In the genomic region with DNA sequence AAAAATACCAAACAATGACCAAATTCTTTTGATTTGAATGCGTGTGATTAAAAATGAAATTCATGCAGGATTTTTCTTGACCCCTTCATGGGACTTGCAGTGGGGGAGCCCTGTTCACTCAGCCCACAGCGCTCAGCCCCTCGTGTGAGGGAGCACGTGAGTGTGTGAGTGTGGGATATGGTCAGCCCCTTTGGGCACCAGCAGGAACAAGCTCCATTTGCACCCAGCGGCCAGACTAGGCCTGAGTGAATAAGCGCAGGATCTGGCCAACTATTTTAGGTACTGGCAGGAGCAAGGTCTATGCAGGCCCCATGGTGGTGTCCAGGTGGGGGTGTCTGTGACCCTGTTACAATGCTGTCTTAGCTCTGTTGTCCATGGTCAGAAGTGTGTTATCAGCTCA, we compare ENCODE assay signal across 2 cellular contexts.
TF ChIP-seq lines count a peak whose summit lies in the region.

No MANE protein-coding gene starts in this region.

TF ChIP-seq in HepG2, 621 proteins besides CTCF, POLR2A, EP300 and RAD21 (continued from another document and continues in another):
- TF ChIP-seq, protein P1, sequence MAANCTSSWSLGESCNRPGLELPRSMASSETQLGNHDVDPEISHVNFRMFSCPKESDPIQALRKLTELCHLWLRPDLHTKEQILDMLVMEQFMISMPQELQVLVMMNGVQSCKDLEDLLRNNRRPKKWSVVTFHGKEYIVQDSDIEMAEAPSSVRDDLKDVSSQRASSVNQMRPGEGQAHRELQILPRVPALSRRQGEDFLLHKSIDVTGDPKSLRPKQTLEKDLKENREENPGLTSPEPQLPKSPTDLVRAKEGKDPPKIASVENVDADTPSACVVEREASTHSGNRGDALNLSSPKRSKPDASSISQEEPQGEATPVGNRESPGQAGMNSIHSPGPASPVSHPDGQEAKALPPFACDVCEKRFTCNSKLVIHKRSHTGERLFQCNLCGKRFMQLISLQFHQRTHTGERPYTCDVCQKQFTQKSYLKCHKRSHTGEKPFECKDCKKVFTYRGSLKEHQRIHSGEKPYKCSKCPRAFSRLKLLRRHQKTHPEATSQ (CRISPR knock-in tag; IDR thresholded peaks at IDR 0.05; ENCODE audit: borderline replicate concordance): no peak
- TF ChIP-seq HNRNPH1 (optimal IDR thresholded peaks at IDR 0.05; ENCODE audit: low read depth, low read length) (no peak), U2AF1 (optimal IDR thresholded peaks at IDR 0.05; ENCODE audit: low read depth, low read length) (no peak), ZSCAN22 (CRISPR knock-in tag; IDR thresholded peaks at IDR 0.05) (no peak), ZNF264 (CRISPR knock-in tag; IDR thresholded peaks at IDR 0.05) (no peak), HDAC6 (IDR thresholded peaks at IDR 0.05; ENCODE audit: low read depth, low read length) (no peak), ADNP (CRISPR knock-in tag; IDR thresholded peaks at IDR 0.05) (no peak), ZNF292 (CRISPR knock-in tag; IDR thresholded peaks at IDR 0.05; ENCODE audit: borderline replicate concordance, low read depth) (no peak), ZNF737 (CRISPR knock-in tag; IDR thresholded peaks at IDR 0.05; ENCODE audit: borderline replicate concordance) (no peak)
- TF ChIP-seq, protein P2, sequence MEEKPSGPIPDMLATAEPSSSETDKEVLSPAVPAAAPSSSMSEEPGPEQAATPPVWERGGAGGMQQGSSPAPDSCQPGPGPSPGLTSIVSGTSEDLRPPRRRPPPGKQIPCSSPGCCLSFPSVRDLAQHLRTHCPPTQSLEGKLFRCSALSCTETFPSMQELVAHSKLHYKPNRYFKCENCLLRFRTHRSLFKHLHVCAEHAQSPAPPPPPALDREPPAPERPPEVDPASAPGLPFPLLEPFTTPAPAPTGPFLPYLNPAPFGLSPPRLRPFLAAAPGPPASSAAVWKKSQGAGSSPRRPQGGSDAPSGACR (CRISPR knock-in tag; IDR thresholded peaks at IDR 0.05): no peak
- TF ChIP-seq, protein P3, sequence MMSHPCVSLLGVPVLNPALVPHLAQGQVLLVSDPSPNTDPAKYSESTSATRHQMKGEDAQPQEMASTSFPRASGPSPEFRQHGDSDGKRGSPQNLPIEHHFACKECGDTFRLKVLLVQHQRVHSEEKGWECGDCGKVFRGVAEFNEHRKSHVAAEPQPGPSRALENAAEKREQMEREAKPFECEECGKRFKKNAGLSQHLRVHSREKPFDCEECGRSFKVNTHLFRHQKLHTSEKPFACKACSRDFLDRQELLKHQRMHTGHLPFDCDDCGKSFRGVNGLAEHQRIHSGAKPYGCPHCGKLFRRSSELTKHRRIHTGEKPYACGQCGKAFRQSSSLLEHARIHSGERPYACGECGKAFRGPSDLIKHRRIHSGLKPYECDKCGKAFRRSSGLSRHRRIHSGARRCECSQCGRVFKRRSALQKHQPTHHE (CRISPR knock-in tag; IDR thresholded peaks at IDR 0.05; ENCODE audit: borderline replicate concordance): no peak
- TF ChIP-seq, protein P4, sequence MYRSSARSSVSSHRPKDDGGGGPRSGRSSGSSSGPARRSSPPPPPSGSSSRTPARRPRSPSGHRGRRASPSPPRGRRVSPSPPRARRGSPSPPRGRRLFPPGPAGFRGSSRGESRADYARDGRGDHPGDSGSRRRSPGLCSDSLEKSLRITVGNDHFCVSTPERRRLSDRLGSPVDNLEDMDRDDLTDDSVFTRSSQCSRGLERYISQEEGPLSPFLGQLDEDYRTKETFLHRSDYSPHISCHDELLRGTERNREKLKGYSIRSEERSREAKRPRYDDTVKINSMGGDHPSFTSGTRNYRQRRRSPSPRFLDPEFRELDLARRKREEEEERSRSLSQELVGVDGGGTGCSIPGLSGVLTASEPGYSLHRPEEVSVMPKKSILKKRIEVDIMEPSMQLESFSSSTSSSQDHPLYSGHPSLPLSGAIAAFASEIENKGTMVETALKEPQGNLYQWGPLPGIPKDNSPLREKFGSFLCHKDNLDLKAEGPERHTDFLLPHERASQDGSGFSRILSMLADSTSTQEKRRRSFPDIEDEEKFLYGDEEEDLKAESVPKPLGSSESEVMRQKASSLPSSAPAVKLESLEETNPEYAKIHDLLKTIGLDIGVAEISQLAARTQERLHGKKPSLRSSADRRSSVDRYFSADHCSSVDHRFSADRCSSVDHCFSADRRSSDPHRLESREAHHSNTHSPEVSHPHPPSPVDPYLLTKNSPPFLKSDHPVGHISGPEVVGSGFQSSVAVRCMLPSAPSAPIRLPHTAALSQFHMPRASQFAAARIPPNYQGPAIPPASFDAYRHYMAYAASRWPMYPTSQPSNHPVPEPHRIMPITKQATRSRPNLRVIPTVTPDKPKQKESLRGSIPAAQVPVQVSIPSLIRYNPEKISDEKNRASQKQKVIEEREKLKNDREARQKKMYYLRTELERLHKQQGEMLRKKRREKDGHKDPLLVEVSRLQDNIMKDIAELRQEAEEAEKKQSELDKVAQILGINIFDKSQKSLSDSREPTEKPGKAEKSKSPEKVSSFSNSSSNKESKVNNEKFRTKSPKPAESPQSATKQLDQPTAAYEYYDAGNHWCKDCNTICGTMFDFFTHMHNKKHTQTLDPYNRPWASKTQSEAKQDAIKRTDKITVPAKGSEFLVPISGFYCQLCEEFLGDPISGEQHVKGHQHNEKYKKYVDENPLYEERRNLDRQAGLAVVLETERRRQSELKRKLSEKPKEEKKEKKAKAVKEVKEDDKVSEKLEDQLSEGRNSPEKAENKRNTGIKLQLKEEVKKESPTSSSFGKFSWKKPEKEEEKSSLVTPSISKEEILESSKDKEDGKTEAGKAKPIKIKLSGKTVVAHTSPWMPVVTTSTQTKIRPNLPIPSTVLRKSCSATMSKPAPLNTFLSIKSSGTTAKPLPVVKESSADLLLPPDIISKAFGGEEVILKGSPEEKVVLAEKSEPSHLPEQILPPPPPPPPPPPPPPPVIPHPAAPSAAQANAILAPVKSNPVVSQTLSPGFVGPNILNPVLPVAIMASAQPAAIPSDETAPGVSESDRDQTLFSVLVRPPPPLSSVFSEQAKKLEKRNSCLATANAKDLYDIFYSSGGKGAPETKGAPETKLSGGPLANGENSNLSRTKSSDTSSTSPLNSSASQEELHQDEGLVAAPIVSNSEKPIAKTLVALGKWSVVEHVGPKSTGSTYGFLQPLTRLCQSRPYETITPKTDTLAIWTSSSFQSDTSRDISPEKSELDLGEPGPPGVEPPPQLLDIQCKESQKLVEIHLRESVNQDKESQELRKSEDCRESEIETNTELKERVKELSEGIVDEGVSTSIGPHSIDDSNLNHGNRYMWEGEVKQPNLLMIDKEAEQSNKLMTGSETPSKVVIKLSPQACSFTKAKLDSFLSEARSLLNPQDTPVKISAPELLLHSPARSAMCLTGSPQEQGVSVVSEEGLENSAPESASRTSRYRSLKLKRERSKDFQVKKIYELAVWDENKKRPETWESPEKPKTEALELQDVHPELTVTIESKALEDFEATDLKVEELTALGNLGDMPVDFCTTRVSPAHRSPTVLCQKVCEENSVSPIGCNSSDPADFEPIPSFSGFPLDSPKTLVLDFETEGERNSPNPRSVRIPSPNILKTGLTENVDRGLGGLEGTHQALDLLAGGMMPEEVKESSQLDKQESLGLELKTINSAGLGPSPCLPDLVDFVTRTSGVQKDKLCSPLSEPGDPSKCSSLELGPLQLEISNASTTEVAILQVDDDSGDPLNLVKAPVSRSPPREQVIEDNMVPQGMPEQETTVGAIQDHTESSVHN (CRISPR knock-in tag; IDR thresholded peaks at IDR 0.05): no peak

TF ChIP-seq in H1, 55 proteins besides CTCF, POLR2A, EP300 and RAD21:
- TF ChIP-seq, protein P5, sequence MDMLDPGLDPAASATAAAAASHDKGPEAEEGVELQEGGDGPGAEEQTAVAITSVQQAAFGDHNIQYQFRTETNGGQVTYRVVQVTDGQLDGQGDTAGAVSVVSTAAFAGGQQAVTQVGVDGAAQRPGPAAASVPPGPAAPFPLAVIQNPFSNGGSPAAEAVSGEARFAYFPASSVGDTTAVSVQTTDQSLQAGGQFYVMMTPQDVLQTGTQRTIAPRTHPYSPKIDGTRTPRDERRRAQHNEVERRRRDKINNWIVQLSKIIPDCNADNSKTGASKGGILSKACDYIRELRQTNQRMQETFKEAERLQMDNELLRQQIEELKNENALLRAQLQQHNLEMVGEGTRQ (IDR thresholded peaks at IDR 0.05; ENCODE audit: low read length): no peak
- TF ChIP-seq CTBP2 (IDR thresholded peaks at IDR 0.05; ENCODE audit: borderline replicate concordance, insufficient read depth, insufficient read length, low read length): no peak
- TF ChIP-seq ZNF274 (IDR thresholded peaks at IDR 0.05; ENCODE audit: borderline replicate concordance, extremely low read depth, low read length): no peak
- no peak for TF ChIP-seq GTF2F1 (IDR thresholded peaks at IDR 0.05; ENCODE audit: borderline replicate concordance, low read depth, low read length)
- TF ChIP-seq, protein P6, sequence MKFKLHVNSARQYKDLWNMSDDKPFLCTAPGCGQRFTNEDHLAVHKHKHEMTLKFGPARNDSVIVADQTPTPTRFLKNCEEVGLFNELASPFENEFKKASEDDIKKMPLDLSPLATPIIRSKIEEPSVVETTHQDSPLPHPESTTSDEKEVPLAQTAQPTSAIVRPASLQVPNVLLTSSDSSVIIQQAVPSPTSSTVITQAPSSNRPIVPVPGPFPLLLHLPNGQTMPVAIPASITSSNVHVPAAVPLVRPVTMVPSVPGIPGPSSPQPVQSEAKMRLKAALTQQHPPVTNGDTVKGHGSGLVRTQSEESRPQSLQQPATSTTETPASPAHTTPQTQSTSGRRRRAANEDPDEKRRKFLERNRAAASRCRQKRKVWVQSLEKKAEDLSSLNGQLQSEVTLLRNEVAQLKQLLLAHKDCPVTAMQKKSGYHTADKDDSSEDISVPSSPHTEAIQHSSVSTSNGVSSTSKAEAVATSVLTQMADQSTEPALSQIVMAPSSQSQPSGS (IDR thresholded peaks at IDR 0.05; ENCODE audit: low read length): no peak
- no peak for TF ChIP-seq SIX5 (IDR thresholded peaks at IDR 0.05; ENCODE audit: low read depth, low read length)
- TF ChIP-seq HDAC6 (IDR thresholded peaks at IDR 0.05; ENCODE audit: low read depth, low read length): no peak
- TF ChIP-seq TCF12 (IDR thresholded peaks at IDR 0.05; ENCODE audit: low read depth, low read length): no peak
- TF ChIP-seq NANOG (IDR thresholded peaks at IDR 0.05; ENCODE audit: insufficient read depth, low read depth, low read length, poor library complexity, severe bottlenecking): no peak
- no peak for TF ChIP-seq RBBP5 (IDR thresholded peaks at IDR 0.05; ENCODE audit: borderline replicate concordance, low read depth, low read length)
- no peak for TF ChIP-seq CBX8 (IDR thresholded peaks at IDR 0.05; ENCODE audit: borderline replicate concordance, low read depth, low read length)
